1 cellular context compared by ENCODE assay signal in the genomic region with DNA sequence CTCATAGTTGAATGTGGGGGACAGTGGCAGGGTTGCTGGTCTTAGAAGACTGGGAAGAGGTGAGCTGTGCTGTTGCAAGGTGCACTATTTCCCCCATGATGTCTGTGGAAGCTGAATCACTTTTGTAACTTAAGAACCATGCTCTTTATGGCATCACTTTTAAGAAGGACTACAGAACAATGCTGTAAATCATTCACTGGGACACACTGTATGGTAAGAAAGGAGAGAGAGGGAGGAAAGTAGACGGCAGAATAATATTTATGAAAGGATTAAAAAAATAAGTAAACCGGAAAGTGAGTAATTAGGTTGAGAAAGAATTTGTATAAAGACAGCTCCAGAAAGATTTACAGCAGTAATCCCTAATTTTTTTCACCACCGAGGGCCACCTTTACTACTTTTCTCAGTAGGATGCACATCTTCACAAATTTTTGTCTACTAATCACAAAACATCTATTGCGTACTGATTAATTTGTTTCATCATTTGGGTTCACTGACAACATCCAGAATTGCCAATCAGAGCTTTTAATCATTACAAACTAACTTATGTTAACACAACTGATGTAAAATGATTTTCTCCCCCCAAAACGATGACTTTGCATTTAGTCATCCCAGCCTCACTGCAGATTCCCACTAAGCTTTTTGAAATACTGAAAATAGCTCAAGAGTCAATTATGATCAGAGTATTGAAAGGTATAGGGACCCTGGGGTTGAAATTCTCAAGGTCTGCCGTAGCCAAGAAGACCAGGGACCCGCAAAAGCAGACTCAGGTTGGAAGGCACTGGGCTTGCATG.
TF ChIP-seq lines count a peak whose summit lies in the region.

No MANE protein-coding gene starts in this region.

TF ChIP-seq in endothelial cell of umbilical vein, 7 proteins besides CTCF, POLR2A, EP300 and RAD21 (continued from another document):
- TF ChIP-seq EZH2 (IDR thresholded peaks at IDR 0.05; ENCODE audit: borderline replicate concordance, low read depth, low read length, severe bottlenecking) (no peak), GATA2 (IDR thresholded peaks at IDR 0.05; ENCODE audit: insufficient read depth, insufficient read length, low read depth, low read length) (no peak), FOS (IDR thresholded peaks at IDR 0.05; ENCODE audit: borderline replicate concordance, insufficient read depth, low read length) (no peak)
- TF ChIP-seq, protein P1, sequence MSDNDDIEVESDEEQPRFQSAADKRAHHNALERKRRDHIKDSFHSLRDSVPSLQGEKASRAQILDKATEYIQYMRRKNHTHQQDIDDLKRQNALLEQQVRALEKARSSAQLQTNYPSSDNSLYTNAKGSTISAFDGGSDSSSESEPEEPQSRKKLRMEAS (IDR thresholded peaks at IDR 0.05; ENCODE audit: insufficient read depth, insufficient read length) = no peak
